Comparison of ENCODE assay signal across 10 cellular contexts in the genomic region with DNA sequence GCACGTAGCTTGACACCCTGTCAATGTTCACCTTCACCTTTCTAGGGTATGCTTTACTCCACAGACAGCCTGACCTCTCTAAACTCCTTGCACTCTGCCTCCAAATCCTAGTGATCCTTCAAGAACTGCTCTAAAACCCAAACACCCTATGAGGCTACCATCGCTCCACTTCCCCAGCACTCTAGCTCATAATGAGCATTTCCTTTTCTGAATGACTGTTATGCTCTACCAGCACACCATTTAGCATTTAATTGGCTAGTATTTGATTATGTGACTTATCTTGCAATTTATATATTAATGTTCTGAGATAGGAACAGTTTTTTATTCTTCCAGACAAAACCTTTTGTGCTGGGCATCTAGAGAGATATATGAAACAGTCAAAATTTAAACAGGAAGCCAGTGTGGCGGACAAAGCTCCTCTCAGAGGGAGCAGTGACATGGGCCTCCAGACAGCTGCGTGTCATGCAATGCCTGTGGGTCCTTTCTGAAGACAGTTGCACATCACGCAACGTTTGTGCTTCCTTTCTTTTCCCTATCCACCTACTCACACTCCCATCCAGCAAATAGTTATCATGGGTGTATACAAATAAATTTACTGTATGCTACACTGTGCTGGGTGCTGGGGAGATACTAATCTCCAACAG.
DNase-seq lines count a peak whose midpoint lies in the region; ATAC-seq and TF ChIP-seq lines count a peak whose summit lies in the region.
"Had no signal": no experiment of that assay in that cellular context is flagged by ENCODE, and none has a peak within 500 bp of the region (broad histone marks: within the 10 kb centered on the region; RNA-seq: fewer than 3 reads in every experiment).

No MANE protein-coding gene starts in this region.

- H3K4me3 Mint-ChIP-seq in progenitor cell of endocrine pancreas (ENCODE audit: low read depth) (no peak overlapping the region), glutamatergic neuron (ENCODE audit: unreplicated experiment) (no peak overlapping the region)

- DNase-seq in progenitor cell of endocrine pancreas (ENCODE audit: low spot score, unreplicated experiment) (no peak), SW 1271 (lab: John Stamatoyannopoulos, UW) (no peak), glutamatergic neuron (no peak), cerebellar cortex (ENCODE audit: low spot score) (no peak)
- DNase-seq: activated T-cell treated with anti-CD3 and anti-CD28 coated beads, Interleukin-2, amount 50 U/mL, for 1 hour; colonic mucosa had no signal

- no peak for TF ChIP-seq CTCF in progenitor cell of endocrine pancreas (IDR thresholded peaks at IDR 0.05; ENCODE audit: unreplicated experiment)
- no peak for TF ChIP-seq CTCF in glutamatergic neuron (IDR thresholded peaks at IDR 0.05; ENCODE audit: partially characterized antibody, unreplicated experiment)

- H3K36me3 Mint-ChIP-seq in progenitor cell of endocrine pancreas (ENCODE audit: insufficient read depth) (peaks cover 11% of the 10 kb centered on the region), glutamatergic neuron (ENCODE audit: unreplicated experiment) (peaks cover 6% of the 10 kb centered on the region)

- ATAC-seq in GM19023 (IDR thresholded peaks at IDR 0.05; ENCODE audit: unreplicated experiment) (peak; percentile 54), GM21825 (IDR thresholded peaks at IDR 0.05; ENCODE audit: unreplicated experiment) (peak; percentile 38), HG03460 (IDR thresholded peaks at IDR 0.05; ENCODE audit: unreplicated experiment) (peak; percentile 49)
- ATAC-seq: K562 had no signal

- H3K9me3 Mint-ChIP-seq in progenitor cell of endocrine pancreas (ENCODE audit: low read depth) = no peaks in the 10 kb centered on the region
- H3K9me3 Mint-ChIP-seq in glutamatergic neuron (ENCODE audit: unreplicated experiment) = peaks cover 2% of the 10 kb centered on the region

- no peaks in the 10 kb centered on the region for H3K27me3 Mint-ChIP-seq in progenitor cell of endocrine pancreas
- peaks cover 3% of the 10 kb centered on the region for H3K27me3 Mint-ChIP-seq in glutamatergic neuron (ENCODE audit: unreplicated experiment)

- peaks cover 4% of the 10 kb centered on the region for H3K4me1 Mint-ChIP-seq in progenitor cell of endocrine pancreas (ENCODE audit: low read depth)
- peaks cover 12% of the 10 kb centered on the region for H3K4me1 Mint-ChIP-seq in glutamatergic neuron (ENCODE audit: low read depth, unreplicated experiment)

- peak overlapping the region; percentile 8 for H3K27ac Mint-ChIP-seq in progenitor cell of endocrine pancreas
- H3K27ac Mint-ChIP-seq in glutamatergic neuron (ENCODE audit: unreplicated experiment) = no peak overlapping the region
